ENCODE assay signal across 36 cellular contexts in genomic region chr12:45605624-45606023, GRCh38.
"Had no signal": no experiment of that assay in that cellular context is flagged by ENCODE, and none has a peak within 500 bp of the region (broad histone marks: within the 10 kb centered on the region; RNA-seq: fewer than 3 reads in every experiment).

No MANE protein-coding gene starts in this region.

- H3K36me3 ChIP-seq: adrenal gland, brain microvascular endothelial cell, breast epithelium, WERI-Rb-1 had no signal

- H3K27me3 ChIP-seq: adrenal gland, body of pancreas, brain microvascular endothelial cell, breast epithelium had no signal

- H3K4me1 ChIP-seq: adrenal gland, body of pancreas, breast epithelium had no signal

- FAIRE-seq: astrocyte, colon, TTC549 had no signal

- DNase-seq: activated CD4-positive, alpha-beta memory T cell treated with anti-CD3 and anti-CD28 coated beads, Interleukin-2, amount 10 ng/mL, durations not matched to agents 7 days and 5 days; activated CD4-positive, alpha-beta T cell treated with anti-CD3 and anti-CD28 coated beads for 1 hour; activated CD4-positive, alpha-beta T cell treated with anti-CD3 and anti-CD28 coated beads for 36 hours; activated CD4-positive, alpha-beta T cell treated with anti-CD3 and anti-CD28 coated beads for 48 hours; activated CD4-positive, alpha-beta T cell treated with anti-CD3 and anti-CD28 coated beads, Interleukin-2, amount 10 ng/mL, durations not matched to agents 7 days and 5 days; activated CD4-positive, alpha-beta T cell treated with anti-CD3 and anti-CD28 coated beads, Interleukin-2, amount 50 U/mL, for 48 hours; activated CD4-positive, CD25-positive, alpha-beta regulatory T cell; activated CD8-positive, alpha-beta memory T cell treated with anti-CD3 and anti-CD28 coated beads for 24 hours; activated CD8-positive, alpha-beta memory T cell treated with anti-CD3 and anti-CD28 coated beads, Interleukin-2, amount 10 ng/mL, durations not matched to agents 7 days and 5 days; activated CD8-positive, alpha-beta memory T cell treated with anti-CD3 and anti-CD28 coated beads, Interleukin-2, amount 50 U/mL, for 48 hours; activated CD8-positive, alpha-beta T cell treated with anti-CD3 and anti-CD28 coated beads, Interleukin-2, amount 10 ng/mL, durations not matched to agents 7 days and 5 days; activated effector memory CD4-positive, alpha-beta T cell treated with anti-CD3 and anti-CD28 coated beads, Interleukin-2, amount 50 U/mL, for 16 hours; activated gamma-delta T cell treated with Interleukin-2 at 50 U/mL for 16 hours; activated naive CD4-positive, alpha-beta T cell; activated naive CD4-positive, alpha-beta T cell treated with anti-CD3 and anti-CD28 coated beads for 36 hours; activated naive CD4-positive, alpha-beta T cell treated with anti-CD3 and anti-CD28 coated beads, Interleukin-2, amount 50 U/mL, for 16 hours; activated naive CD8-positive, alpha-beta T cell treated with anti-CD3 and anti-CD28 coated beads for 36 hours; activated T-cell treated with anti-CD3 and anti-CD28 coated beads, Interleukin-2, amount 50 U/mL, for 24 hours; activated T-cell treated with anti-CD3 and anti-CD28 coated beads, Interleukin-2, amount 50 U/mL, for 72 hours; adrenal gland; amniotic stem cell; aorta; body of pancreas; brain microvascular endothelial cell; central memory CD4-positive, alpha-beta T cell; T-helper 2 cell; T-helper 9 cell; WERI-Rb-1 had no signal

- H3K4me3 ChIP-seq: adrenal gland, body of pancreas, breast epithelium had no signal

- ATAC-seq: activated CD4-positive, alpha-beta T cell treated with anti-CD3 and anti-CD28 coated beads for 36 hours; activated CD4-positive, CD25-positive, alpha-beta regulatory T cell treated with anti-CD3 and anti-CD28 coated beads, Interleukin-2, amount 50 U/mL, for 24 hours; activated CD8-positive, alpha-beta memory T cell treated with anti-CD3 and anti-CD28 coated beads, Interleukin-2, amount 10 ng/mL, durations not matched to agents 7 days and 5 days; activated CD8-positive, alpha-beta T cell treated with anti-CD3 and anti-CD28 coated beads, Interleukin-2, amount 10 ng/mL, durations not matched to agents 7 days and 5 days; activated naive CD4-positive, alpha-beta T cell treated with anti-CD3 and anti-CD28 coated beads, Interleukin-2, amount 50 U/mL, for 72 hours; activated T-cell treated with anti-CD3 and anti-CD28 coated beads, Interleukin-2, amount 50 U/mL, for 72 hours; activated T-helper 17 cell treated with anti-CD3 and anti-CD28 coated beads, Interleukin-2, amount 50 U/mL, for 72 hours; body of pancreas; WTC11 had no signal

- H3K27ac ChIP-seq: adrenal gland, body of pancreas, brain microvascular endothelial cell, breast epithelium, WERI-Rb-1 had no signal

- H3K9me3 ChIP-seq: body of pancreas had no signal
